8 cellular contexts compared by ENCODE assay signal in genomic region chr16:87635541-87636049, GRCh38. TPM values are rescaled to one million over a fixed set of nuclear protein-coding genes. Genes with fewer than 3 reads are reported as not detected.
DNase-seq lines count a peak whose midpoint lies in the region; ATAC-seq and TF ChIP-seq lines count a peak whose summit lies in the region.

No MANE protein-coding gene starts in this region.

- ATAC-seq in naive thymus-derived CD4-positive, alpha-beta T cell, result peak; percentile 76
- ATAC-seq in stimulated activated memory B cell treated with anti-CD40 and anti-IgM and Interleukin-4, amounts not matched to agents 10 μg/mL and 1 μg/mL and 100 μg/mL, for 72 hours, result peak; percentile 88
- ATAC-seq in HG02973 (IDR thresholded peaks at IDR 0.05; ENCODE audit: unreplicated experiment), result no peak

- H3K9me3 Mint-ChIP-seq in naive thymus-derived CD4-positive, alpha-beta T cell, result peaks cover 2 to 18% (median 7%) of the 10 kb centered on the region in 11 donors
- peaks cover 9% of the 10 kb centered on the region for H3K9me3 Mint-ChIP-seq in stimulated activated memory B cell treated with anti-CD40 and anti-IgM and Interleukin-4, amounts not matched to agents 10 μg/mL and 1 μg/mL and 100 μg/mL, for 72 hours

- peaks cover 0 to 12% (median 0%) of the 10 kb centered on the region in 5 donors for H3K36me3 Mint-ChIP-seq in naive thymus-derived CD4-positive, alpha-beta T cell
- H3K36me3 Mint-ChIP-seq in stimulated activated memory B cell treated with anti-CD40 and anti-IgM and Interleukin-4, amounts not matched to agents 10 μg/mL and 1 μg/mL and 100 μg/mL, for 72 hours, result peaks cover 4% of the 10 kb centered on the region

- H3K4me3 Mint-ChIP-seq in naive thymus-derived CD4-positive, alpha-beta T cell, result peak overlapping the region; percentile 71 to 91 (median 88)
- H3K4me3 Mint-ChIP-seq in stimulated activated memory B cell treated with anti-CD40 and anti-IgM and Interleukin-4, amounts not matched to agents 10 μg/mL and 1 μg/mL and 100 μg/mL, for 72 hours, result peak overlapping the region; percentile 78

- H3K36me3 ChIP-seq in OCI-LY7 (ENCODE audit: insufficient read depth, low read length), result no peaks in the 10 kb centered on the region
- no peaks in the 10 kb centered on the region for H3K36me3 ChIP-seq in naive thymus-derived CD4-positive, alpha-beta T cell (ENCODE audit: control insufficient read depth in 2 of 3, insufficient read depth in 3 of 3, low read length in 3 of 3)

- no peaks in the 10 kb centered on the region for H3K79me2 ChIP-seq in OCI-LY7 (ENCODE audit: insufficient read depth, low read depth, low read length)

- H3K27ac Mint-ChIP-seq in naive thymus-derived CD4-positive, alpha-beta T cell, result peak overlapping the region in 8 of 9 donors; percentile 38 to 94 (median 66)
- H3K27ac Mint-ChIP-seq in stimulated activated memory B cell treated with anti-CD40 and anti-IgM and Interleukin-4, amounts not matched to agents 10 μg/mL and 1 μg/mL and 100 μg/mL, for 72 hours, result peak overlapping the region; percentile 50

- H3K4me1 ChIP-seq in OCI-LY7 (ENCODE audit: insufficient read depth, low read length, poor library complexity, severe bottlenecking), result peaks cover 19% of the 10 kb centered on the region
- peaks cover 6 to 8% of the 10 kb centered on the region in 2 donors for H3K4me1 ChIP-seq in naive thymus-derived CD4-positive, alpha-beta T cell (ENCODE audit: control insufficient read depth in 2 of 2, insufficient read depth in 2 of 2, low read length in 2 of 2)

- DNase-seq in HCEC 1CT, result peak; percentile 17
- peak; percentile 84 for DNase-seq in OCI-LY7 (ENCODE audit: low spot score)
- DNase-seq in activated T-cell treated with anti-CD3 and anti-CD28 coated beads for 1 hour (ENCODE audit: low read depth), result peak; percentile 64
- peak; percentile 54 for DNase-seq in epithelial cell of esophagus (ENCODE audit: low read depth)
- DNase-seq in naive thymus-derived CD4-positive, alpha-beta T cell, result peak; percentile 50 to 79 (median 66)

- H3K4me2 ChIP-seq in OCI-LY7 (ENCODE audit: low read length), result peak overlapping the region; percentile 75

- no peaks in the 10 kb centered on the region for H3K9me2 ChIP-seq in OCI-LY7 (ENCODE audit: insufficient read depth, low read length)

- no TSS peak for BruUV-seq in OCI-LY7 (replicated peaks; lab: Mats Ljungman, UMichigan)

- no peaks in the 10 kb centered on the region for H3K9me3 ChIP-seq in OCI-LY7 (ENCODE audit: low read length)
- H3K9me3 ChIP-seq in naive thymus-derived CD4-positive, alpha-beta T cell (ENCODE audit: control insufficient read depth in 2 of 3, low read length in 3 of 3), result peaks cover 0 to 4% (median 0%) of the 10 kb centered on the region in 3 experiments

- TF ChIP-seq CTCF in C4-2B (conservative IDR thresholded peaks at IDR 0.05) (peak; percentile 77), OCI-LY7 (conservative IDR thresholded peaks at IDR 0.05; ENCODE audit: low read length) (peak; percentile 91), epithelial cell of esophagus (IDR thresholded peaks at IDR 0.05; ENCODE audit: insufficient read depth, low read depth, low read length, missing control alignments) (peak; percentile 70)

- CTCF ChIA-PET in OCI-LY7 (lab: Charles Lee; ENCODE audit: unreplicated experiment), result interaction anchor here (0.5 to 1.4 kb wide), 4 partner anchors 8 to 1684 kb away, joined by 3 to 4 read pairs (median 3); no protein-coding TSS in a partner anchor
- CTCF ChIA-PET in naive thymus-derived CD4-positive, alpha-beta T cell (lab: Charles Lee), result interaction anchor here (0.5 to 3.0 kb wide), 40 partner anchors 8 to 1874 kb away, joined by 3 to 35 read pairs (median 4); partner anchors contain the start of genes C16orf95 and KLHDC4

- H3K4me3 ChIP-seq in OCI-LY7 (ENCODE audit: low read depth, low read length, poor library complexity, severe bottlenecking) (peak overlapping the region; percentile 61), epithelial cell of esophagus (ENCODE audit: low read length) (no peak overlapping the region)
- peak overlapping the region; percentile 56 for H3K4me3 ChIP-seq in naive thymus-derived CD4-positive, alpha-beta T cell (ENCODE audit: low read length)

- no peaks in the 10 kb centered on the region for H4K20me1 ChIP-seq in OCI-LY7 (ENCODE audit: insufficient read depth, low read length)

- intact Hi-C loops in OCI-LY7 (cut with micrococcal nuclease; ENCODE audit: unreplicated experiment), result loop anchor here (1.0 to 5.0 kb wide), 6 partner anchors 85 to 318 kb away; partner anchors contain the start of gene C16orf95
- intact Hi-C loops in naive thymus-derived CD4-positive, alpha-beta T cell (cut with micrococcal nuclease), result loop anchor here (1.0 to 2.0 kb wide), 10 partner anchors 47 to 319 kb away; partner anchors contain the start of genes C16orf95 (in 1 of the 2) and ZCCHC14 (in 1 of the 2)

- H3K4me1 Mint-ChIP-seq in naive thymus-derived CD4-positive, alpha-beta T cell, result peaks cover 3 to 16% (median 11%) of the 10 kb centered on the region in 7 donors
- H3K4me1 Mint-ChIP-seq in stimulated activated memory B cell treated with anti-CD40 and anti-IgM and Interleukin-4, amounts not matched to agents 10 μg/mL and 1 μg/mL and 100 μg/mL, for 72 hours, result peaks cover 21% of the 10 kb centered on the region

- peaks cover 5 to 19% (median 8%) of the 10 kb centered on the region in 5 donors for H3K27me3 Mint-ChIP-seq in naive thymus-derived CD4-positive, alpha-beta T cell
- peaks cover 34% of the 10 kb centered on the region for H3K27me3 Mint-ChIP-seq in stimulated activated memory B cell treated with anti-CD40 and anti-IgM and Interleukin-4, amounts not matched to agents 10 μg/mL and 1 μg/mL and 100 μg/mL, for 72 hours

- H3K27me3 ChIP-seq in naive thymus-derived CD4-positive, alpha-beta T cell (ENCODE audit: control insufficient read depth in 2 of 2, insufficient read depth in 2 of 2, low read length in 2 of 2), result no peaks in the 10 kb centered on the region

- peak overlapping the region; percentile 96 for H2AFZ ChIP-seq in OCI-LY7 (ENCODE audit: low read length)

- peak overlapping the region; percentile 7; the same call in 1 of the 2 replicates for H3K27ac ChIP-seq in C4-2B
- peak overlapping the region; percentile 39 for H3K27ac ChIP-seq in OCI-LY7 (ENCODE audit: low read depth, low read length, poor library complexity, severe bottlenecking)
- H3K27ac ChIP-seq in naive thymus-derived CD4-positive, alpha-beta T cell (ENCODE audit: low read depth, low read length), result peak overlapping the region; percentile 53

- POLR2A ChIA-PET in OCI-LY7 (lab: Charles Lee), result interaction anchor here (0.8 to 1.0 kb wide), 4 partner anchors 32 to 103 kb away, joined by 3 to 4 read pairs (median 3); no protein-coding TSS in a partner anchor
- POLR2A ChIA-PET in naive thymus-derived CD4-positive, alpha-beta T cell (lab: Charles Lee), result interaction anchor here (0.6 to 1.7 kb wide), 9 partner anchors 129 to 1082 kb away, joined by 3 to 5 read pairs (median 3); partner anchors contain the start of genes C16orf95, FBXO31 and KLHDC4

RNA-seq across cellular contexts. Expression of gene JPH3, which starts 33.3 kb away (rescaled TPM):
- not detected in 2 replicates for total RNA-seq in OCI-LY7 (2014; rRNA removed; shearing (Covaris generic))
- not detected in 2 replicates for total RNA-seq in OCI-LY7 (2022)
- total RNA-seq in naive thymus-derived CD4-positive, alpha-beta T cell, result not detected
- polyA plus RNA-seq in naive thymus-derived CD4-positive, alpha-beta T cell, result not detected

Comparison
In these comparisons a context has a peak if more than half of its experiments do, and no peak if none do; other contexts are left out.
1. DNase-seq: peak in every context shown above with its lines; median percentile 84 in OCI-LY7; 66 in naive thymus-derived CD4-positive, alpha-beta T cell; 64 in activated T-cell treated with anti-CD3 and anti-CD28 coated beads for 1 hour; 54 in epithelial cell of esophagus; 17 in HCEC 1CT.